In genomic region chr10:44962870-44963738, GRCh38 we compare ENCODE assay signal across 8 cellular contexts. TPM values are rescaled to one million over a fixed set of nuclear protein-coding genes. Genes with fewer than 3 reads are reported as not detected.
DNase-seq lines count a peak whose midpoint lies in the region; ATAC-seq, FAIRE-seq and TF ChIP-seq lines count a peak whose summit lies in the region.
"Had no signal": no experiment of that assay in that cellular context is flagged by ENCODE, and none has a peak within 500 bp of the region (broad histone marks: within the 10 kb centered on the region; RNA-seq: fewer than 3 reads in every experiment).

No MANE protein-coding gene starts in this region.

- intact Hi-C loops in kidney (cut with DNase I), result no loop called here

- H3K9ac ChIP-seq in HUES64 (ENCODE audit: low read depth, low read length) (no peak overlapping the region), kidney (ENCODE audit: low read length in 2 of 2) (peak overlapping the region in 1 of 2 donors; percentile 90)

- H3K27ac Mint-ChIP-seq in activated T-helper 17 cell treated with anti-CD3 and anti-CD28 coated beads, Interleukin-2, amount 50 U/mL, for 72 hours, result peak overlapping the region; percentile 17

- H3K27me3 Mint-ChIP-seq in activated T-helper 17 cell treated with anti-CD3 and anti-CD28 coated beads, Interleukin-2, amount 50 U/mL, for 72 hours, result no peaks in the 10 kb centered on the region

- DNase-seq in kidney (peak; percentile 71), suprapubic skin (ENCODE audit: low spot score in 2 of 2) (no peak), GM03348 (ENCODE audit: low spot score) (no peak)

- no peaks in the 10 kb centered on the region for H3K36me3 Mint-ChIP-seq in activated T-helper 17 cell treated with anti-CD3 and anti-CD28 coated beads, Interleukin-2, amount 50 U/mL, for 72 hours (ENCODE audit: low read depth)

- H3K27ac ChIP-seq in HUES64 (ENCODE audit: low read depth, low read length) (peak overlapping the region; percentile 69; the same call in 1 of the 2 replicates), kidney (ENCODE audit: low read depth in 2 of 2, low read length in 2 of 2) (peak overlapping the region; percentile 66 to 74), suprapubic skin (peak overlapping the region; percentile 82)

- H3K9me3 Mint-ChIP-seq in activated T-helper 17 cell treated with anti-CD3 and anti-CD28 coated beads, Interleukin-2, amount 50 U/mL, for 72 hours, result no peaks in the 10 kb centered on the region

- no peak for FAIRE-seq in kidney (lab: Jason Lieb, UNC)

- no peaks in the 10 kb centered on the region for H3K9me3 ChIP-seq in HUES64 (ENCODE audit: insufficient read depth, low read depth, low read length)
- H3K9me3 ChIP-seq in kidney (ENCODE audit: control insufficient read depth in 1 of 2, low read length in 2 of 2), result no peaks in the 10 kb centered on the region
- no peaks in the 10 kb centered on the region for H3K9me3 ChIP-seq in suprapubic skin

- no peak for TF ChIP-seq EP300 in suprapubic skin (IDR thresholded peaks at IDR 0.05)

- 73% methylated on average over 19 of the region's 19 CpGs for WGBS in HUES64
- 81% methylated on average over 19 of the region's 19 CpGs for WGBS in suprapubic skin

- H3K36me3 ChIP-seq in HUES64 (ENCODE audit: insufficient read depth, low read length) (no peaks in the 10 kb centered on the region), kidney (ENCODE audit: control insufficient read depth in 1 of 2, insufficient read depth in 2 of 2, low read length in 2 of 2) (no peaks in the 10 kb centered on the region), suprapubic skin (no peaks in the 10 kb centered on the region)

- H3K4me3 Mint-ChIP-seq in activated T-helper 17 cell treated with anti-CD3 and anti-CD28 coated beads, Interleukin-2, amount 50 U/mL, for 72 hours, result no peak overlapping the region

- H3K4me1 ChIP-seq in HUES64 (ENCODE audit: insufficient read depth, low read length) (peaks cover 67% of the 10 kb centered on the region), kidney (ENCODE audit: control insufficient read depth in 1 of 2, insufficient read depth in 1 of 2, low read depth in 1 of 2, low read length in 2 of 2) (peaks cover 45 to 73% of the 10 kb centered on the region in 2 donors), suprapubic skin (peaks cover 92% of the 10 kb centered on the region)

- H3K27me3 ChIP-seq in HUES64 (ENCODE audit: insufficient read depth, low read length), result peaks cover 10% of the 10 kb centered on the region
- H3K27me3 ChIP-seq in suprapubic skin, result no peaks in the 10 kb centered on the region

- TF ChIP-seq CTCF in kidney (IDR thresholded peaks at IDR 0.05; ENCODE audit: borderline replicate concordance, extremely low read depth, insufficient read depth), result peak; percentile 18
- no peak for TF ChIP-seq CTCF in suprapubic skin (IDR thresholded peaks at IDR 0.05)

- peaks cover 14% of the 10 kb centered on the region for H3K4me1 Mint-ChIP-seq in activated T-helper 17 cell treated with anti-CD3 and anti-CD28 coated beads, Interleukin-2, amount 50 U/mL, for 72 hours

- no peak for ATAC-seq in activated T-helper 17 cell treated with anti-CD3 and anti-CD28 coated beads, Interleukin-2, amount 50 U/mL, for 72 hours (replicated peaks)
- ATAC-seq in GM21619 (IDR thresholded peaks at IDR 0.05; ENCODE audit: unreplicated experiment) (no peak), HG03135 (IDR thresholded peaks at IDR 0.05; ENCODE audit: unreplicated experiment) (no peak)

- peak in 1 of 2 donors; percentile 17 for TF ChIP-seq POLR2A in suprapubic skin (IDR thresholded peaks at IDR 0.05)

- no peak overlapping the region for H3K4me3 ChIP-seq in HUES64 (ENCODE audit: low read length)
- peak overlapping the region; percentile 36 to 88 for H3K4me3 ChIP-seq in kidney (ENCODE audit: low read length in 2 of 2)
- H3K4me3 ChIP-seq in suprapubic skin, result peak overlapping the region; percentile 75

RNA-seq across cellular contexts. Expression of gene RASSF4, which starts 3.5 kb away (rescaled TPM):
- 6.7 TPM for polyA plus RNA-seq in HUES64 (2013, experiment 1 of 2)
- 7.4 TPM for polyA plus RNA-seq in HUES64 (2013, experiment 2 of 2)
- total RNA-seq in activated T-helper 17 cell treated with anti-CD3 and anti-CD28 coated beads, Interleukin-2, amount 50 U/mL, for 72 hours, result 1 to 10 TPM; 1.7 to 4.4 TPM
- total RNA-seq in kidney (76.4 TPM), suprapubic skin (10 to 100 TPM in 2 of 4 donors, 1 to 10 TPM in 2; 4.4 to 23.3 (median 12.9) TPM)
- polyA plus RNA-seq in kidney (ENCODE audit: insufficient read depth, low read depth, low replicate concordance), result 83.1 TPM

RNA-seq across cellular contexts. Expression of gene DEPP1, which starts 15.5 kb away (rescaled TPM):
- 0.75 TPM for polyA plus RNA-seq in HUES64 (2013, experiment 1 of 2)
- 1.1 TPM for polyA plus RNA-seq in HUES64 (2013, experiment 2 of 2)
- 1 to 10 TPM in 1 of 2 donors, under 1 TPM in 1; 0.73 to 2.0 TPM for total RNA-seq in activated T-helper 17 cell treated with anti-CD3 and anti-CD28 coated beads, Interleukin-2, amount 50 U/mL, for 72 hours
- total RNA-seq in kidney (146 TPM), suprapubic skin (100 to 1,000 TPM in 1 of 4 donors, 10 to 100 TPM in 3; 27.5 to 101 (median 38.2) TPM)
- polyA plus RNA-seq in kidney (ENCODE audit: insufficient read depth, low read depth, low replicate concordance), result 44.4 TPM

RNA-seq across cellular contexts. Expression of gene ZNF22, which starts 37.6 kb away (rescaled TPM):
- 41.8 TPM for polyA plus RNA-seq in HUES64 (2013, experiment 1 of 2)
- polyA plus RNA-seq in HUES64 (2013, experiment 2 of 2), result 51.5 TPM
- total RNA-seq in activated T-helper 17 cell treated with anti-CD3 and anti-CD28 coated beads, Interleukin-2, amount 50 U/mL, for 72 hours, result 10 to 100 TPM in 1 of 2 donors, 1 to 10 TPM in 1; 7.3 to 12.6 TPM
- 24.5 TPM for total RNA-seq in kidney
- polyA plus RNA-seq in kidney (ENCODE audit: insufficient read depth, low read depth, low replicate concordance), result 18.7 TPM
- total RNA-seq in suprapubic skin, result 10 to 100 TPM in 1 of 4 donors, 1 to 10 TPM in 3; 6.7 to 15.1 (median 8.5) TPM

RNA-seq across cellular contexts. Expression of gene TMEM72, which starts 52.0 kb away (rescaled TPM):
- 0.05 TPM for polyA plus RNA-seq in HUES64 (2013, experiment 1 of 2)
- not detected for polyA plus RNA-seq in HUES64 (2013, experiment 2 of 2)
- not detected for total RNA-seq in activated T-helper 17 cell treated with anti-CD3 and anti-CD28 coated beads, Interleukin-2, amount 50 U/mL, for 72 hours
- total RNA-seq in kidney (19.3 TPM), suprapubic skin (not detected)
- polyA plus RNA-seq in kidney (ENCODE audit: insufficient read depth, low read depth, low replicate concordance), result 127 TPM
- total RNA-seq: mononuclear cell had no signal

Comparison
In these comparisons a context has a peak if more than half of its experiments do, and no peak if none do; other contexts are left out.
1. RNA of gene DEPP1, which starts 15.5 kb away (total RNA-seq): 146 TPM in kidney (single experiment) and 27.5 to 101 TPM in suprapubic skin; 0.73 to 2.0 TPM in activated T-helper 17 cell treated with anti-CD3 and anti-CD28 coated beads, Interleukin-2, amount 50 U/mL, for 72 hours; every median in the first group is over 4 times any median in the second.
2. Peak in every context shown above with its lines, with median percentiles within 50 percentile points of each other: H3K27ac ChIP-seq.